Comparison of ENCODE assay signal across 23 cellular contexts in genomic region chr14:55115433-55115832, GRCh38.
"Had no signal": no experiment of that assay in that cellular context is flagged by ENCODE, and none has a peak within 500 bp of the region (broad histone marks: within the 10 kb centered on the region; RNA-seq: fewer than 3 reads in every experiment).

No MANE protein-coding gene starts in this region.

- H3K36me3 ChIP-seq: ascending aorta, breast epithelium, spleen, thyroid gland had no signal

- H3K4me3 ChIP-seq: ascending aorta, breast epithelium, coronary artery, lung, spleen, thyroid gland had no signal

- H3K27me3 ChIP-seq: ascending aorta, breast epithelium, spleen, thyroid gland had no signal

- H3K27ac ChIP-seq: ascending aorta, breast epithelium, coronary artery, spleen, thyroid gland had no signal

- H3K9me3 ChIP-seq: ascending aorta, breast epithelium, spleen, thyroid gland had no signal

- H3K27me3 Mint-ChIP-seq: activated B cell treated with CpG ODN at 0.5 μM for 24 hours; activated CD4-positive, alpha-beta T cell treated with anti-CD3 and anti-CD28 coated beads for 36 hours; activated T-cell treated with anti-CD3 and anti-CD28 coated beads, Interleukin-2, amount 50 U/mL, for 24 hours; activated T-helper 17 cell treated with anti-CD3 and anti-CD28 coated beads, Interleukin-2, amount 50 U/mL, for 72 hours; central memory CD8-positive, alpha-beta T cell had no signal

- H3K4me3 Mint-ChIP-seq: activated B cell treated with CpG ODN at 0.5 μM for 24 hours; activated CD4-positive, alpha-beta T cell treated with anti-CD3 and anti-CD28 coated beads for 36 hours; activated T-cell treated with anti-CD3 and anti-CD28 coated beads, Interleukin-2, amount 50 U/mL, for 24 hours; activated T-helper 17 cell treated with anti-CD3 and anti-CD28 coated beads, Interleukin-2, amount 50 U/mL, for 72 hours; central memory CD8-positive, alpha-beta T cell; neural crest cell had no signal

- ATAC-seq: activated CD4-positive, alpha-beta T cell treated with anti-CD3 and anti-CD28 coated beads for 36 hours; activated naive CD4-positive, alpha-beta T cell treated with anti-CD3 and anti-CD28 coated beads, Interleukin-2, amount 50 U/mL, for 72 hours; activated T-helper 17 cell treated with anti-CD3 and anti-CD28 coated beads, Interleukin-2, amount 50 U/mL, for 72 hours; left lobe of liver; naive thymus-derived CD4-positive, alpha-beta T cell had no signal

- H3K9me3 Mint-ChIP-seq: activated B cell treated with CpG ODN at 0.5 μM for 24 hours; activated T-cell treated with anti-CD3 and anti-CD28 coated beads, Interleukin-2, amount 50 U/mL, for 24 hours; activated T-helper 17 cell treated with anti-CD3 and anti-CD28 coated beads, Interleukin-2, amount 50 U/mL, for 72 hours; central memory CD8-positive, alpha-beta T cell had no signal

- H3K4me1 ChIP-seq: breast epithelium had no signal

- H3K4me1 Mint-ChIP-seq: activated B cell treated with CpG ODN at 0.5 μM for 24 hours; activated CD4-positive, alpha-beta T cell treated with anti-CD3 and anti-CD28 coated beads for 36 hours; central memory CD8-positive, alpha-beta T cell; neural crest cell had no signal

- DNase-seq: activated B cell treated with CpG ODN at 0.5 μM for 24 hours; activated CD4-positive, alpha-beta T cell treated with anti-CD3 and anti-CD28 coated beads for 36 hours; activated CD4-positive, alpha-beta T cell treated with anti-CD3 and anti-CD28 coated beads, Interleukin-2, amount 50 U/mL, for 4 hours; activated CD8-positive, alpha-beta memory T cell treated with anti-CD3 and anti-CD28 coated beads for 24 hours; activated CD8-positive, alpha-beta memory T cell treated with anti-CD3 and anti-CD28 coated beads, Interleukin-2, amount 50 U/mL, for 4 hours; activated T-cell treated with anti-CD3 and anti-CD28 coated beads, Interleukin-2, amount 50 U/mL, for 24 hours; naive thymus-derived CD4-positive, alpha-beta T cell; posterior cingulate gyrus; spleen; stimulated activated CD4-positive, alpha-beta T cell treated with anti-CD3 and anti-CD28 coated beads, Interleukin-4, amount 100 ng/mL, for 1 hour; stimulated activated naive CD4-positive, alpha-beta T cell; T-helper 1 cell; T-helper 9 cell; thyroid gland had no signal

- H3K27ac Mint-ChIP-seq: activated B cell treated with CpG ODN at 0.5 μM for 24 hours; activated CD4-positive, alpha-beta T cell treated with anti-CD3 and anti-CD28 coated beads for 36 hours; activated naive CD4-positive, alpha-beta T cell treated with anti-CD3 and anti-CD28 coated beads, Interleukin-2, amount 50 U/mL, for 72 hours; activated T-cell treated with anti-CD3 and anti-CD28 coated beads, Interleukin-2, amount 50 U/mL, for 24 hours; activated T-helper 17 cell treated with anti-CD3 and anti-CD28 coated beads, Interleukin-2, amount 50 U/mL, for 72 hours; naive thymus-derived CD4-positive, alpha-beta T cell had no signal

- H3K36me3 Mint-ChIP-seq: activated naive CD4-positive, alpha-beta T cell treated with anti-CD3 and anti-CD28 coated beads, Interleukin-2, amount 50 U/mL, for 72 hours had no signal
